13 cellular contexts compared by ENCODE assay signal in genomic region chr11:877565-877964, GRCh38. TPM values are rescaled to one million over a fixed set of nuclear protein-coding genes. Genes with fewer than 3 reads are reported as not detected.
DNase-seq lines count a peak whose midpoint lies in the region; TF ChIP-seq lines count a peak whose summit lies in the region.
"Had no signal": no experiment of that assay in that cellular context is flagged by ENCODE, and none has a peak within 500 bp of the region (broad histone marks: within the 10 kb centered on the region; RNA-seq: fewer than 3 reads in every experiment).

No MANE protein-coding gene starts in this region.

- H3K27me3 Mint-ChIP-seq in endodermal cell (ENCODE audit: insufficient read depth): no peaks in the 10 kb centered on the region
- H3K27me3 Mint-ChIP-seq: CD4-positive, CD25-positive, alpha-beta regulatory T cell had no signal

- peaks cover 57% of the 10 kb centered on the region for H3K36me3 Mint-ChIP-seq in endodermal cell (ENCODE audit: low read depth)

- no peaks in the 10 kb centered on the region for H3K27me3 ChIP-seq in endodermal cell (ENCODE audit: control insufficient read depth, insufficient read depth, low read length, poor library complexity, severe bottlenecking)

- H3K4me1 ChIP-seq in endodermal cell (ENCODE audit: control insufficient read depth, insufficient read depth, low read length): no peaks in the 10 kb centered on the region

- no peak for TF ChIP-seq CTCF in endodermal cell (conservative IDR thresholded peaks at IDR 0.05)

- no peaks in the 10 kb centered on the region for H3K9me3 ChIP-seq in endodermal cell (ENCODE audit: control insufficient read depth, low read length)

- no peak overlapping the region for H3K4me3 Mint-ChIP-seq in endodermal cell
- H3K4me3 Mint-ChIP-seq: CD4-positive, CD25-positive, alpha-beta regulatory T cell; mesothelial cell of epicardium had no signal

- no peak overlapping the region for H3K27ac ChIP-seq in endodermal cell (ENCODE audit: low read depth, low read length)

- no peak overlapping the region for H3K4me3 ChIP-seq in endodermal cell (ENCODE audit: low read length)

- no peaks in the 10 kb centered on the region for H3K9me3 Mint-ChIP-seq in endodermal cell
- H3K9me3 Mint-ChIP-seq: CD4-positive, CD25-positive, alpha-beta regulatory T cell; mesothelial cell of epicardium had no signal

- H3K27ac Mint-ChIP-seq in endodermal cell: no peak overlapping the region
- H3K27ac Mint-ChIP-seq: CD4-positive, CD25-positive, alpha-beta regulatory T cell; mesothelial cell of epicardium had no signal

- H3K36me3 ChIP-seq in endodermal cell (ENCODE audit: control insufficient read depth, insufficient read depth, low read length): peaks cover 18% of the 10 kb centered on the region

- DNase-seq in stimulated activated CD4-positive, alpha-beta T cell treated with anti-CD3 and anti-CD28 coated beads, Interleukin-12 subunit alpha, Interleukin-12 subunit beta, amount 100 ng/mL, for 48 hours (ENCODE audit: low read depth in 2 of 3, low spot score in 1 of 3): peak; percentile 11 to 42 (median 32)
- DNase-seq in stimulated activated CD4-positive, alpha-beta T cell treated with anti-CD3 and anti-CD28 coated beads, Interleukin-4, amount 100 ng/mL, for 1 hour: no peak
- DNase-seq in RKO (ENCODE audit: low spot score): peak; percentile 70
- peak; percentile 89 for DNase-seq in endodermal cell
- DNase-seq in putamen (ENCODE audit: low spot score): no peak
- DNase-seq in dedifferentiated amniotic fluid mesenchymal stem cell (ENCODE audit: extremely low spot score): no peak
- no peak for DNase-seq in activated gamma-delta T cell treated with Interleukin-2 at 50 U/mL for 16 hours
- no peak for DNase-seq in SK-N-DZ (ENCODE audit: low spot score)
- DNase-seq: hypothalamus, retina, T1000 had no signal

- no peaks in the 10 kb centered on the region for H3K4me1 Mint-ChIP-seq in endodermal cell
- H3K4me1 Mint-ChIP-seq: mesothelial cell of epicardium had no signal

- WGBS in endodermal cell (ENCODE audit: insufficient coverage in 1 of 2, insufficient read length in 1 of 2), 2 experiments: 88% methylated on average over 11 of the region's 11 CpGs; no CpG with 5 or more reads in 1 of the 2 experiments

- no peak overlapping the region for H3K9ac ChIP-seq in endodermal cell (ENCODE audit: extremely low read depth, low read length, poor library complexity, severe bottlenecking)

RNA-seq across cellular contexts. Expression of gene CHID1, which starts 33.0 kb away (rescaled TPM):
- total RNA-seq in endodermal cell: 10 to 100 TPM; 82.0 to 83.5 TPM
- 63.9 TPM for polyA plus RNA-seq in endodermal cell (2013, experiment 1 of 2)
- 63.6 TPM for polyA plus RNA-seq in endodermal cell (2013, experiment 2 of 2)
- polyA plus RNA-seq in SK-N-DZ (2014; cell fraction: cytosol; rRNA removed): 56.0 and 66.1 TPM in 2 replicates
- 53.5 and 77.3 TPM in 2 replicates for polyA plus RNA-seq in SK-N-DZ (2014; cell fraction: nucleus; rRNA removed)

RNA-seq across cellular contexts. Expression of gene TSPAN4, which starts 34.9 kb away (rescaled TPM):
- 10 to 100 TPM; 56.8 to 71.1 TPM for total RNA-seq in endodermal cell
- polyA plus RNA-seq in endodermal cell (2013, experiment 1 of 2): 51.9 TPM
- polyA plus RNA-seq in endodermal cell (2013, experiment 2 of 2): 47.2 TPM
- polyA plus RNA-seq in SK-N-DZ (2014; cell fraction: cytosol; rRNA removed): 93.8 and 122 TPM in 2 replicates
- polyA plus RNA-seq in SK-N-DZ (2014; cell fraction: nucleus; rRNA removed): 185 and 239 TPM in 2 replicates

RNA-seq across cellular contexts. Expression of gene POLR2L, which starts 35.2 kb away (rescaled TPM):
- total RNA-seq in endodermal cell: 100 to 1,000 TPM; 139 to 148 TPM
- 111 TPM for polyA plus RNA-seq in endodermal cell (2013, experiment 1 of 2)
- polyA plus RNA-seq in endodermal cell (2013, experiment 2 of 2): 114 TPM
- polyA plus RNA-seq in SK-N-DZ (2014; cell fraction: cytosol; rRNA removed): 19.3 and 25.4 TPM in 2 replicates
- polyA plus RNA-seq in SK-N-DZ (2014; cell fraction: nucleus; rRNA removed): 10.4 and 16.2 TPM in 2 replicates

RNA-seq across cellular contexts. Expression of gene CD151, which starts 44.8 kb away (rescaled TPM):
- 100 to 1,000 TPM; 139 to 165 TPM for total RNA-seq in endodermal cell
- polyA plus RNA-seq in endodermal cell (2013, experiment 1 of 2): 153 TPM
- polyA plus RNA-seq in endodermal cell (2013, experiment 2 of 2): 149 TPM
- 190 and 218 TPM in 2 replicates for polyA plus RNA-seq in SK-N-DZ (2014; cell fraction: cytosol; rRNA removed)
- 299 and 307 TPM in 2 replicates for polyA plus RNA-seq in SK-N-DZ (2014; cell fraction: nucleus; rRNA removed)

RNA-seq across cellular contexts. Expression of gene AP2A2, which starts 48.1 kb away (rescaled TPM):
- total RNA-seq in endodermal cell: 10 to 100 TPM; 79.4 to 97.7 TPM
- polyA plus RNA-seq in endodermal cell (2013, experiment 1 of 2): 62.5 TPM
- polyA plus RNA-seq in endodermal cell (2013, experiment 2 of 2): 49.7 TPM
- 37.5 and 41.1 TPM in 2 replicates for polyA plus RNA-seq in SK-N-DZ (2014; cell fraction: cytosol; rRNA removed)
- 67.3 and 80.9 TPM in 2 replicates for polyA plus RNA-seq in SK-N-DZ (2014; cell fraction: nucleus; rRNA removed)

Comparison
In these comparisons a context has a peak if more than half of its experiments do, and no peak if none do; other contexts are left out.
1. DNase-seq: peak in stimulated activated CD4-positive, alpha-beta T cell treated with anti-CD3 and anti-CD28 coated beads, Interleukin-12 subunit alpha, Interleukin-12 subunit beta, amount 100 ng/mL, for 48 hours (3 of 3), RKO (single experiment) and endodermal cell (single experiment); none in stimulated activated CD4-positive, alpha-beta T cell treated with anti-CD3 and anti-CD28 coated beads, Interleukin-4, amount 100 ng/mL, for 1 hour (single experiment), putamen (single experiment), dedifferentiated amniotic fluid mesenchymal stem cell (single experiment), activated gamma-delta T cell treated with Interleukin-2 at 50 U/mL for 16 hours (single experiment) and SK-N-DZ (single experiment).